18 cellular contexts compared by ENCODE assay signal in the genomic region with DNA sequence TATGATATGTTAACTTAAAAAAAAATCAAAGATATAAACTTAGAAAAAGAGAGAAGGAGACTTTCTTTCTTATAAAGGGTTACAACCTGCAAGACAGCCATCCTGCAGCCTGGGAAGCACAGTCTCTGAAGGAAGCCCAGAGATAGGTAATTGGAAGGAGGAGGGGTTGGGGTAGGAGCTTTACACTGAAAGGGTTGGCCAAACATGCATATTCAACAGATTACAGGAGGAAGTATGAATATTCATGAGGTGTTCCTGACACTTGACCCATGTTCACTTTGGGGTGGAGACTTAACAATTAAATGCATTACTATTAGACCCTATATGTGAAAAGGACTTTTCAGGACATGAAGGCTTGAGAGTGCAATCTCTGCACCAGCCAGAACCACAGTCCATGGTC.
DNase-seq lines count a peak whose midpoint lies in the region; ATAC-seq, FAIRE-seq and TF ChIP-seq lines count a peak whose summit lies in the region.
"Had no signal": no experiment of that assay in that cellular context is flagged by ENCODE, and none has a peak within 500 bp of the region (broad histone marks: within the 10 kb centered on the region; RNA-seq: fewer than 3 reads in every experiment).

No MANE protein-coding gene starts in this region.

- H3K36me3 ChIP-seq in heart right ventricle (no peaks in the 10 kb centered on the region), H1 (ENCODE audit: control insufficient read depth in 2 of 4, insufficient read depth in 4 of 4, low read length in 3 of 4) (no peaks in the 10 kb centered on the region), mesendoderm (ENCODE audit: control insufficient read depth, insufficient read depth, low read length) (no peaks in the 10 kb centered on the region)
- H3K36me3 ChIP-seq: BLaER1 had no signal

- ATAC-seq in Right ventricle myocardium inferior (no peak), heart right ventricle (no peak), HG02763 (IDR thresholded peaks at IDR 0.05; ENCODE audit: unreplicated experiment) (no peak)
- ATAC-seq: K562 had no signal

- no peak for TF ChIP-seq CTCF in heart right ventricle (IDR thresholded peaks at IDR 0.05)
- no peak for TF ChIP-seq CTCF in H1 (IDR thresholded peaks at IDR 0.05; ENCODE audit: control extremely low read depth in 1 of 3, insufficient read depth in 1 of 3, low read depth in 1 of 3, low read length in 3 of 3)
- TF ChIP-seq CTCF in dorsolateral prefrontal cortex (IDR thresholded peaks at IDR 0.05 in 54 of 56, conservative IDR thresholded peaks at IDR 0.05 in 2 of 56; ENCODE audit: low read depth in 1 of 56, partially characterized antibody in 56 of 56) = no peak

- no peaks in the 10 kb centered on the region for H4K20me1 ChIP-seq in H1 (replicated peaks in 1 of 2; ENCODE audit: control insufficient read depth in 1 of 2, insufficient read depth in 2 of 2, low read length in 2 of 2)
- H4K20me1 ChIP-seq: BLaER1 had no signal

- no peak for TF ChIP-seq EP300 in H1 (IDR thresholded peaks at IDR 0.05; ENCODE audit: borderline replicate concordance in 1 of 2, low read depth in 2 of 2, low read length in 2 of 2)

- H2AK5ac ChIP-seq in H1 (ENCODE audit: low read depth, low read length) = no peak overlapping the region
- H2AK5ac ChIP-seq in mesendoderm (ENCODE audit: low read length) = no peak overlapping the region

- H3K9me3 ChIP-seq in heart right ventricle = no peaks in the 10 kb centered on the region
- H3K9me3 ChIP-seq in H1 (ENCODE audit: insufficient read depth in 2 of 2, low read depth in 1 of 2, low read length in 1 of 2) = no peaks in the 10 kb centered on the region
- H3K9me3 ChIP-seq: BLaER1, Caco-2 had no signal

- H3K27me3 ChIP-seq in heart right ventricle (no peaks in the 10 kb centered on the region), H1 (replicated peaks in 1 of 4; ENCODE audit: control insufficient read depth in 3 of 4, extremely low read depth in 1 of 4, insufficient read depth in 3 of 4, low read length in 3 of 4) (no peaks in the 10 kb centered on the region), mesendoderm (ENCODE audit: insufficient read depth, low read length, poor library complexity) (no peaks in the 10 kb centered on the region), dorsolateral prefrontal cortex (no peaks in the 10 kb centered on the region)
- H3K27me3 ChIP-seq: BLaER1 had no signal

- H3K79me2 ChIP-seq in H1 (ENCODE audit: control insufficient read depth in 1 of 2, insufficient read depth in 2 of 2, low read length in 2 of 2) (no peaks in the 10 kb centered on the region), mesendoderm (ENCODE audit: control insufficient read depth, insufficient read depth, low read length) (no peaks in the 10 kb centered on the region)

- H3K4ac ChIP-seq in H1 (replicated peaks; ENCODE audit: insufficient read length, low read depth, low read length) = no peak overlapping the region
- H3K4ac ChIP-seq in mesendoderm (ENCODE audit: low read depth, low read length) = no peak overlapping the region

- H3K4me2 ChIP-seq in H1 (ENCODE audit: insufficient read depth in 1 of 2, low read depth in 2 of 2, low read length in 2 of 2) (no peak overlapping the region), mesendoderm (ENCODE audit: low read length) (no peak overlapping the region)
- H3K4me2 ChIP-seq: BLaER1 had no signal

- no peak overlapping the region for H3K4me3 ChIP-seq in heart right ventricle
- no peak overlapping the region for H3K4me3 ChIP-seq in H1 (ENCODE audit: extremely low read depth in 1 of 4, insufficient read depth in 2 of 4, low read depth in 3 of 4, low read length in 4 of 4)
- no peak overlapping the region for H3K4me3 ChIP-seq in mesendoderm (ENCODE audit: low read length)
- H3K4me3 ChIP-seq in dorsolateral prefrontal cortex = no peak overlapping the region
- H3K4me3 ChIP-seq: BLaER1, K562 had no signal

- H3K56ac ChIP-seq in H1 (replicated peaks; ENCODE audit: insufficient read length, low read depth, low read length) (no peak overlapping the region), mesendoderm (ENCODE audit: low read length) (no peak overlapping the region)

- no peak overlapping the region for H4K91ac ChIP-seq in H1 (replicated peaks; ENCODE audit: insufficient read length, low read length)

- H3K4me1 ChIP-seq in heart right ventricle (no peaks in the 10 kb centered on the region), H1 (replicated peaks in 1 of 4; ENCODE audit: control insufficient read depth in 3 of 4, insufficient read depth in 4 of 4, low read length in 3 of 4) (peaks cover 0 to 3% (median 0%) of the 10 kb centered on the region in 4 experiments; a peak in 2 of 7 replicates), mesendoderm (ENCODE audit: control insufficient read depth, low read depth, low read length) (no peaks in the 10 kb centered on the region)
- H3K4me1 ChIP-seq: BLaER1, Caco-2 had no signal

- H3K18ac ChIP-seq in H1 (ENCODE audit: extremely low read depth, low read length) (no peak overlapping the region), mesendoderm (ENCODE audit: low read length) (no peak overlapping the region)

- CTCF ChIA-PET in H1 (lab: Charles Lee; ENCODE audit: partially characterized antibody) = interaction anchor here (0.6 kb wide), 1 partner anchor 142 kb away, joined by 4 read pairs; no protein-coding TSS in a partner anchor

- no peak overlapping the region for H2BK120ac ChIP-seq in H1 (replicated peaks; ENCODE audit: low read depth, low read length)
- no peak overlapping the region for H2BK120ac ChIP-seq in mesendoderm (ENCODE audit: low read depth, low read length)

- H3K23me2 ChIP-seq in H1 (ENCODE audit: low read depth, low read length) = no peaks in the 10 kb centered on the region

- H3K9ac ChIP-seq in H1 (replicated peaks in 1 of 4; ENCODE audit: extremely low read depth in 1 of 4, low read depth in 3 of 4, low read length in 3 of 4) (no peak overlapping the region), mesendoderm (ENCODE audit: low read length) (no peak overlapping the region)
- H3K9ac ChIP-seq: BLaER1 had no signal

- no peak overlapping the region for H2BK12ac ChIP-seq in H1 (ENCODE audit: low read depth, low read length)

- POLR2A ChIA-PET in H1 (lab: Charles Lee; ENCODE audit: partially characterized antibody) = interaction anchor here (0.6 kb wide), 1 partner anchor 283 kb away, joined by 3 read pairs; no protein-coding TSS in a partner anchor

- peak; percentile 50 for DNase-seq in Right ventricle myocardium inferior (ENCODE audit: missing footprints)
- no peak for DNase-seq in heart right ventricle
- no peak for DNase-seq in H1 (ENCODE audit: low read depth in 1 of 2, low spot score in 2 of 2)
- peak; percentile 53 for DNase-seq in mesendoderm
- DNase-seq in GM19239 (ENCODE audit: insufficient read length, low spot score) = no peak
- DNase-seq in dorsolateral prefrontal cortex = no peak
- no peak for DNase-seq in NCI-H187 (lab: John Stamatoyannopoulos, UW)
- DNase-seq: AML-193; Caco-2; CD8-positive, alpha-beta memory T cell; DND-41; GDM1 had no signal

- no peak for TF ChIP-seq RAD21 in H1 (IDR thresholded peaks at IDR 0.05 in 1 of 2, conservative IDR thresholded peaks at IDR 0.05 in 1 of 2; ENCODE audit: low read depth in 2 of 2, low read length in 2 of 2)

- H3K27ac ChIP-seq in heart right ventricle = no peak overlapping the region
- H3K27ac ChIP-seq in H1 (ENCODE audit: low read depth, low read length) = no peak overlapping the region
- no peak overlapping the region for H3K27ac ChIP-seq in mesendoderm (ENCODE audit: low read depth, low read length)
- no peak overlapping the region for H3K27ac ChIP-seq in dorsolateral prefrontal cortex
- H3K27ac ChIP-seq: 22Rv1, BLaER1 had no signal

- intact Hi-C loops in Right ventricle myocardium inferior (cut with DNase I) (no loop called here), heart right ventricle (cut with DNase I) (no loop called here), dorsolateral prefrontal cortex (cut with DNase I) (no loop called here)

- H2AFZ ChIP-seq in H1 (ENCODE audit: low read length) = no peak overlapping the region

- H3K14ac ChIP-seq in H1 (ENCODE audit: insufficient read length) = no peak overlapping the region

- H2BK15ac ChIP-seq in H1 (ENCODE audit: low read length) (no peak overlapping the region), mesendoderm (replicated peaks; ENCODE audit: low read depth) (no peak overlapping the region)

- H3K79me1 ChIP-seq in H1 (ENCODE audit: low read depth, low read length) (no peaks in the 10 kb centered on the region), mesendoderm (ENCODE audit: low read length) (no peaks in the 10 kb centered on the region)

- H3K23ac ChIP-seq in H1 (ENCODE audit: insufficient read length) (no peak overlapping the region), mesendoderm (ENCODE audit: low read length) (no peak overlapping the region)

- H4K8ac ChIP-seq in H1 (ENCODE audit: extremely low read depth, insufficient read depth, low read length) (no peak overlapping the region), mesendoderm (ENCODE audit: low read depth, low read length) (no peak overlapping the region)

- no peak for TF ChIP-seq POLR2A in H1 (IDR thresholded peaks at IDR 0.05; ENCODE audit: control extremely low read depth in 1 of 2, low read depth in 2 of 2, low read length in 2 of 2)

- H4K5ac ChIP-seq in H1 (ENCODE audit: insufficient read length, low read depth, low read length) (no peak overlapping the region), mesendoderm (ENCODE audit: low read length) (no peak overlapping the region)

- H2BK20ac ChIP-seq in H1 (ENCODE audit: low read length) = no peak overlapping the region

- H2BK5ac ChIP-seq in H1 (ENCODE audit: low read depth, low read length) (no peak overlapping the region), mesendoderm (ENCODE audit: low read length) (no peak overlapping the region)

- no peak for FAIRE-seq in H1 (lab: Jason Lieb, UNC)
- no peak for FAIRE-seq in GM19239 (lab: Jason Lieb, UNC)
- FAIRE-seq: GM12892, H54, K562 had no signal

TF ChIP-seq in H1, 55 proteins besides CTCF, POLR2A, EP300 and RAD21:
- TF ChIP-seq POU5F1 (IDR thresholded peaks at IDR 0.05; ENCODE audit: low read depth, low read length) (peak; percentile 86; the same call in 1 of the 2 replicates), TCF12 (IDR thresholded peaks at IDR 0.05; ENCODE audit: low read depth, low read length) (no peak)

Comparison
In these comparisons a context has a peak if more than half of its experiments do, and no peak if none do; other contexts are left out.
1. DNase-seq: peak in Right ventricle myocardium inferior (single experiment) and mesendoderm (single experiment); none in heart right ventricle (0 of 2), H1 (0 of 2), GM19239 (single experiment), dorsolateral prefrontal cortex (0 of 10) and NCI-H187 (0 of 2).